ENCODE assay signal across 18 cellular contexts in genomic region chr14:95437715-95438114, GRCh38.
"Had no signal": no experiment of that assay in that cellular context is flagged by ENCODE, and none has a peak within 500 bp of the region (broad histone marks: within the 10 kb centered on the region; RNA-seq: fewer than 3 reads in every experiment).

No MANE protein-coding gene starts in this region.

- H3K36me3 Mint-ChIP-seq: neural progenitor cell had no signal

- H3K27ac Mint-ChIP-seq: dendritic cell treated with granulocyte-macrophage colony-stimulating factor and Interleukin-4, amounts not matched to agents 40 ng/mL and 50 ng/mL, for 4 days; memory B cell; mesothelial cell of epicardium; natural killer cell treated with Interleukin-12 subunit alpha and Interleukin-12 subunit beta and Interleukin-15 and Interleukin-18, amount 100 ng/mL, for 72 hours; neural progenitor cell had no signal

- H3K4me3 Mint-ChIP-seq: dendritic cell treated with granulocyte-macrophage colony-stimulating factor and Interleukin-4, amounts not matched to agents 40 ng/mL and 50 ng/mL, for 4 days; memory B cell; mesothelial cell of epicardium; natural killer cell treated with Interleukin-12 subunit alpha and Interleukin-12 subunit beta and Interleukin-15 and Interleukin-18, amount 100 ng/mL, for 72 hours; neural progenitor cell had no signal

- H3K27me3 Mint-ChIP-seq: dendritic cell treated with granulocyte-macrophage colony-stimulating factor and Interleukin-4, amounts not matched to agents 40 ng/mL and 50 ng/mL, for 4 days; memory B cell; natural killer cell treated with Interleukin-12 subunit alpha and Interleukin-12 subunit beta and Interleukin-15 and Interleukin-18, amount 100 ng/mL, for 72 hours had no signal

- H3K9me3 Mint-ChIP-seq: dendritic cell treated with granulocyte-macrophage colony-stimulating factor and Interleukin-4, amounts not matched to agents 40 ng/mL and 50 ng/mL, for 4 days; natural killer cell treated with Interleukin-12 subunit alpha and Interleukin-12 subunit beta and Interleukin-15 and Interleukin-18, amount 100 ng/mL, for 72 hours; neural progenitor cell had no signal

- DNase-seq: esophagus squamous epithelium; foreskin fibroblast; kidney; left cardiac atrium; left ventricle myocardium inferior; lower lobe of right lung; occipital lobe; pancreas; right cardiac atrium; small intestine; stimulated activated CD4-positive, alpha-beta T cell treated with anti-CD3 and anti-CD28 coated beads, Interleukin-12 subunit alpha, Interleukin-12 subunit beta, amount 100 ng/mL, for 4 hours; trophoblast cell had no signal

- ATAC-seq: gastroesophageal sphincter; left cardiac atrium; lower lobe of right lung; natural killer cell treated with Interleukin-12 subunit alpha and Interleukin-12 subunit beta and Interleukin-15 and Interleukin-18, amount 100 ng/mL, for 72 hours; pancreas; right cardiac atrium had no signal
